Comparison of ENCODE assay signal across 22 cellular contexts in genomic region chr5:158340608-158341007, GRCh38.
"Had no signal": no experiment of that assay in that cellular context is flagged by ENCODE, and none has a peak within 500 bp of the region (broad histone marks: within the 10 kb centered on the region; RNA-seq: fewer than 3 reads in every experiment).

No MANE protein-coding gene starts in this region.

- ATAC-seq: activated CD4-positive, alpha-beta T cell treated with anti-CD3 and anti-CD28 coated beads for 36 hours; activated CD8-positive, alpha-beta memory T cell treated with anti-CD3 and anti-CD28 coated beads, Interleukin-2, amount 10 ng/mL, durations not matched to agents 7 days and 5 days; activated CD8-positive, alpha-beta T cell treated with anti-CD3 and anti-CD28 coated beads, Interleukin-2, amount 10 ng/mL, durations not matched to agents 7 days and 5 days; activated naive CD8-positive, alpha-beta T cell treated with anti-CD3 and anti-CD28 coated beads, Interleukin-2, amount 50 U/mL, for 24 hours; body of pancreas; esophagus mucosa; gastroesophageal sphincter had no signal

- H3K36me3 ChIP-seq: gastroesophageal sphincter had no signal

- H3K27me3 ChIP-seq: body of pancreas, gastroesophageal sphincter had no signal

- H3K27ac ChIP-seq: body of pancreas, gastroesophageal sphincter had no signal

- DNase-seq: activated CD4-positive, alpha-beta memory T cell treated with anti-CD3 and anti-CD28 coated beads for 36 hours; activated CD4-positive, alpha-beta T cell treated with anti-CD3 and anti-CD28 coated beads for 36 hours; activated CD4-positive, alpha-beta T cell treated with anti-CD3 and anti-CD28 coated beads, Interleukin-2, amount 10 ng/mL, durations not matched to agents 24 days and 14 days; activated CD4-positive, CD25-positive, alpha-beta regulatory T cell; activated CD4-positive, CD25-positive, alpha-beta regulatory T cell treated with anti-CD3 and anti-CD28 coated beads, Interleukin-2, amount 50 U/mL, for 72 hours; activated CD8-positive, alpha-beta memory T cell treated with anti-CD3 and anti-CD28 coated beads, Interleukin-2, amount 10 ng/mL, durations not matched to agents 7 days and 5 days; activated CD8-positive, alpha-beta memory T cell treated with anti-CD3 and anti-CD28 coated beads, Interleukin-2, amount 50 U/mL, for 4 hours; activated CD8-positive, alpha-beta T cell treated with anti-CD3 and anti-CD28 coated beads, Interleukin-2, amount 10 ng/mL, durations not matched to agents 7 days and 5 days; activated effector memory CD4-positive, alpha-beta T cell treated with anti-CD3 and anti-CD28 coated beads, Interleukin-2, amount 50 U/mL, for 16 hours; activated naive CD4-positive, alpha-beta T cell treated with anti-CD3 and anti-CD28 coated beads for 36 hours; activated naive CD8-positive, alpha-beta T cell treated with anti-CD3 and anti-CD28 coated beads for 36 hours; activated naive CD8-positive, alpha-beta T cell treated with anti-CD3 and anti-CD28 coated beads, Interleukin-2, amount 50 U/mL, for 24 hours; activated T-cell treated with anti-CD3 and anti-CD28 coated beads, Interleukin-2, amount 50 U/mL, for 1 hour; activated T-cell treated with anti-CD3 and anti-CD28 coated beads, Interleukin-2, amount 50 U/mL, for 48 hours; body of pancreas; caudate nucleus; effector memory CD4-positive, alpha-beta T cell; endodermal cell; foreskin melanocyte; T-helper 2 cell had no signal

- H3K9me3 ChIP-seq: body of pancreas had no signal

- H3K4me3 ChIP-seq: body of pancreas, gastroesophageal sphincter had no signal

- H3K4me1 ChIP-seq: body of pancreas, gastroesophageal sphincter had no signal
